In genomic region chr6:73985891-73986290, GRCh38 we compare ENCODE assay signal across 11 cellular contexts.
DNase-seq lines count a peak whose midpoint lies in the region; ATAC-seq and TF ChIP-seq lines count a peak whose summit lies in the region.
"Had no signal": no experiment of that assay in that cellular context is flagged by ENCODE, and none has a peak within 500 bp of the region (broad histone marks: within the 10 kb centered on the region; RNA-seq: fewer than 3 reads in every experiment).

No MANE protein-coding gene starts in this region.

- H3K4me1 ChIP-seq in A673 (ENCODE audit: insufficient read depth, low read length, poor library complexity, severe bottlenecking), result no peaks in the 10 kb centered on the region
- no peaks in the 10 kb centered on the region for H3K4me1 ChIP-seq in neuronal stem cell (ENCODE audit: control insufficient read depth in 2 of 2, insufficient read depth in 1 of 2, low read depth in 1 of 2, low read length in 2 of 2)

- H3K9ac ChIP-seq in neuronal stem cell (ENCODE audit: low read depth, low read length, poor library complexity), result no peak overlapping the region

- H2BK5ac ChIP-seq in neuronal stem cell (ENCODE audit: low read length), result no peak overlapping the region

- H3K9me3 ChIP-seq in A673 (ENCODE audit: low read depth, low read length, poor library complexity, severe bottlenecking) (no peaks in the 10 kb centered on the region), neuronal stem cell (replicated peaks in 1 of 2; ENCODE audit: control insufficient read depth in 2 of 2, insufficient read depth in 1 of 2, low read depth in 1 of 2, low read length in 2 of 2) (no peaks in the 10 kb centered on the region)

- H3K4me2 ChIP-seq in neuronal stem cell (ENCODE audit: insufficient read depth, low read length, poor library complexity, severe bottlenecking), result no peak overlapping the region

- no TSS peak for BruUV-seq in A673 (replicated peaks; lab: Mats Ljungman, UMichigan)

- no peak overlapping the region for H2BK15ac ChIP-seq in neuronal stem cell (ENCODE audit: low read length)

- no peak overlapping the region for H4K8ac ChIP-seq in neuronal stem cell (ENCODE audit: low read depth, low read length)

- H3K4me3 ChIP-seq in A673 (ENCODE audit: low read depth, low read length, poor library complexity, severe bottlenecking) (no peak overlapping the region), neuronal stem cell (ENCODE audit: low read length in 2 of 2) (no peak overlapping the region)

- intact Hi-C loops in A673 (cut with micrococcal nuclease; ENCODE audit: unreplicated experiment), result no loop called here

- in situ Hi-C loops in SK-MEL-5 (cut with HindIII; ENCODE audit: low pct_unique_long_range_greater_than_20kb, low sequenced_read_pairs), result no loop called here

- CTCF ChIA-PET in A673 (lab: Charles Lee), result interaction anchor here (1.2 kb wide), 1 partner anchor 1223 kb away, joined by 4 read pairs; no protein-coding TSS in a partner anchor

- H4K91ac ChIP-seq in neuronal stem cell (ENCODE audit: low read depth, low read length, poor library complexity), result no peak overlapping the region

- H3K23ac ChIP-seq in neuronal stem cell (ENCODE audit: low read depth, low read length, poor library complexity), result no peak overlapping the region

- no peak overlapping the region for H2BK12ac ChIP-seq in neuronal stem cell (ENCODE audit: low read length)

- peak; percentile 55 for TF ChIP-seq CTCF in A673 (conservative IDR thresholded peaks at IDR 0.05; ENCODE audit: low read depth, low read length)

- H3K79me1 ChIP-seq in neuronal stem cell (ENCODE audit: low read depth, low read length), result no peaks in the 10 kb centered on the region

- H3K27me3 ChIP-seq in A673 (replicated peaks; ENCODE audit: insufficient read depth, low read depth, low read length, poor library complexity), result no peaks in the 10 kb centered on the region
- H3K27me3 ChIP-seq in neuronal stem cell (ENCODE audit: control insufficient read depth in 3 of 3, insufficient read depth in 3 of 3, low read depth in 1 of 3, low read length in 3 of 3), result no peaks in the 10 kb centered on the region

- no peak overlapping the region for H3K18ac ChIP-seq in neuronal stem cell (ENCODE audit: low read length)

- H3K14ac ChIP-seq in neuronal stem cell (ENCODE audit: low read length), result no peak overlapping the region

- H3K36me3 ChIP-seq in A673 (ENCODE audit: insufficient read depth, low read length, poor library complexity, severe bottlenecking), result no peaks in the 10 kb centered on the region
- H3K36me3 ChIP-seq in neuronal stem cell (replicated peaks in 1 of 2; ENCODE audit: control insufficient read depth in 2 of 2, insufficient read depth in 2 of 2, low read length in 2 of 2), result no peaks in the 10 kb centered on the region

- no peak overlapping the region for H3K4ac ChIP-seq in neuronal stem cell (ENCODE audit: low read length)

- peak; percentile 38 for DNase-seq in A673 (ENCODE audit: low spot score)
- DNase-seq in H4 (ENCODE audit: low spot score), result peak; percentile 55
- peak; percentile 52 for DNase-seq in SK-MEL-5 (ENCODE audit: low read depth, low spot score)
- peak; percentile 55 for DNase-seq in fibroblast of the conjunctiva (ENCODE audit: low read depth)
- DNase-seq in NCI-H526 treated with DMSO at 0.1 percent for 48 hours (lab: John Stamatoyannopoulos, UW), result no peak
- no peak for DNase-seq in neuronal stem cell (ENCODE audit: low spot score)
- DNase-seq in NCI-H510A treated with DMSO at 0.1 percent for 48 hours (lab: John Stamatoyannopoulos, UW), result no peak
- DNase-seq: CD4-positive, alpha-beta memory T cell; naive thymus-derived CD4-positive, alpha-beta T cell; NCI-H2081 treated with DMSO at 0.1 percent for 48 hours had no signal

- ATAC-seq in GM21576 (IDR thresholded peaks at IDR 0.05; ENCODE audit: unreplicated experiment), result no peak
- ATAC-seq: naive thymus-derived CD4-positive, alpha-beta T cell had no signal

- no CpG with 5 or more reads among the region's 2 CpGs for WGBS in neuronal stem cell (ENCODE audit: extremely low coverage in 2 of 2, insufficient read length in 2 of 2, insufficient replicate concordance in 1 of 2), 2 donors

- POLR2A ChIA-PET in A673 (lab: Charles Lee; ENCODE audit: low non-redundant PET), result interaction anchor here (0.6 kb wide), 1 partner anchor 32 kb away, joined by 3 read pairs; no protein-coding TSS in a partner anchor

- H3K27ac ChIP-seq in A673 (ENCODE audit: low read depth, low read length, poor library complexity, severe bottlenecking), result no peak overlapping the region
- H3K27ac ChIP-seq in neuronal stem cell (replicated peaks; ENCODE audit: low read length), result no peak overlapping the region

- no peak overlapping the region for H2AK5ac ChIP-seq in neuronal stem cell (ENCODE audit: low read depth, low read length)

- no peak overlapping the region for H2AFZ ChIP-seq in neuronal stem cell (ENCODE audit: low read length)

- H2BK120ac ChIP-seq in neuronal stem cell (ENCODE audit: low read depth, low read length), result no peak overlapping the region

Comparison
In these comparisons a context has a peak if more than half of its experiments do, and no peak if none do; other contexts are left out.
1. DNase-seq: peak in A673 (single experiment), H4 (single experiment), SK-MEL-5 (single experiment) and fibroblast of the conjunctiva (single experiment); none in NCI-H526 treated with DMSO at 0.1 percent for 48 hours (single experiment), neuronal stem cell (single experiment) and NCI-H510A treated with DMSO at 0.1 percent for 48 hours (single experiment).